6 cellular contexts compared by ENCODE assay signal in genomic region chr19:2235396-2236284, GRCh38. TPM values are rescaled to one million over a fixed set of nuclear protein-coding genes. Genes with fewer than 3 reads are reported as not detected.
DNase-seq lines count a peak whose midpoint lies in the region; ATAC-seq, FAIRE-seq and TF ChIP-seq lines count a peak whose summit lies in the region.

No MANE protein-coding gene starts in this region.

- H3K9me3 ChIP-seq in right lobe of liver, result no peaks in the 10 kb centered on the region

- intact Hi-C loops in activated CD8-positive, alpha-beta T cell treated with anti-CD3 and anti-CD28 coated beads for 36 hours (cut with micrococcal nuclease), result loop anchor here (10.0 kb wide), 1 partner anchor 61 kb away; no protein-coding TSS in a partner anchor
- intact Hi-C loops in right lobe of liver (cut with DNase I), result loop anchor here (5.0 to 10.0 kb wide), 2 partner anchors 37 to 79 kb away; no protein-coding TSS in a partner anchor

- no peaks in the 10 kb centered on the region for H3K27me3 ChIP-seq in right lobe of liver

- peaks cover 57% of the 10 kb centered on the region for H3K36me3 Mint-ChIP-seq in activated CD8-positive, alpha-beta T cell treated with anti-CD3 and anti-CD28 coated beads for 36 hours (ENCODE audit: low read depth)

- DNase-seq in activated CD8-positive, alpha-beta T cell treated with anti-CD3 and anti-CD28 coated beads for 36 hours, result peak; percentile 35
- DNase-seq in right lobe of liver, result no peak
- DNase-seq in frontal cortex (ENCODE audit: low spot score in 2 of 2), result no peak
- no peak for DNase-seq in pons (ENCODE audit: low spot score)

- no peaks in the 10 kb centered on the region for H3K9me3 Mint-ChIP-seq in activated CD8-positive, alpha-beta T cell treated with anti-CD3 and anti-CD28 coated beads for 36 hours

- POLR2A ChIA-PET in activated CD8-positive, alpha-beta T cell treated with anti-CD3 and anti-CD28 coated beads for 36 hours (lab: Charles Lee), result interaction anchor here (0.6 to 1.7 kb wide), 18 partner anchors 9 to 195 kb away, joined by 3 to 8 read pairs (median 3); no protein-coding TSS in a partner anchor

- TF ChIP-seq CTCF in activated CD8-positive, alpha-beta T cell treated with anti-CD3 and anti-CD28 coated beads for 36 hours (IDR thresholded peaks at IDR 0.05), result no peak
- no peak for TF ChIP-seq CTCF in right lobe of liver (IDR thresholded peaks at IDR 0.05)

- TF ChIP-seq POLR2A in right lobe of liver (IDR thresholded peaks at IDR 0.05), result no peak

- peaks cover 0 to 1% (median under 1%) of the 10 kb centered on the region in 4 donors for H3K36me3 ChIP-seq in right lobe of liver

- CTCF ChIA-PET in activated CD8-positive, alpha-beta T cell treated with anti-CD3 and anti-CD28 coated beads for 36 hours (lab: Charles Lee), result interaction anchor here (0.7 to 2.0 kb wide), 10 partner anchors 14 to 92 kb away, joined by 3 to 7 read pairs (median 4); partner anchors contain the start of genes LSM7 and SPPL2B

- H3K4me3 ChIP-seq in right lobe of liver, result peak overlapping the region; percentile 77 to 99 (median 97)

- ATAC-seq in GM19023 (IDR thresholded peaks at IDR 0.05; ENCODE audit: unreplicated experiment) (peak; percentile 6), HG03432 (IDR thresholded peaks at IDR 0.05; ENCODE audit: unreplicated experiment) (peak; percentile 19), right lobe of liver (peak in 3 of 4 donors; percentile 0 to 5 (median 2))
- ATAC-seq in activated CD8-positive, alpha-beta T cell treated with anti-CD3 and anti-CD28 coated beads for 36 hours, result no peak

- H3K27ac Mint-ChIP-seq in activated CD8-positive, alpha-beta T cell treated with anti-CD3 and anti-CD28 coated beads for 36 hours, result peak overlapping the region; percentile 99

- H3K27ac ChIP-seq in right lobe of liver, result peak overlapping the region; percentile 93 to 99 (median 99)

- H3K4me1 ChIP-seq in right lobe of liver, result peaks cover 0 to 38% (median 9%) of the 10 kb centered on the region in 4 donors

- no peak for FAIRE-seq in frontal cortex (lab: Jason Lieb, UNC)

- peak overlapping the region; percentile 92 for H3K4me3 Mint-ChIP-seq in activated CD8-positive, alpha-beta T cell treated with anti-CD3 and anti-CD28 coated beads for 36 hours

- WGBS in right lobe of liver (ENCODE audit: insufficient coverage, low coverage, low lambda C conversion rate, missing lambda C conversion rate), result 0% methylated on average over 6 of the region's 73 CpGs

- H3K4me1 Mint-ChIP-seq in activated CD8-positive, alpha-beta T cell treated with anti-CD3 and anti-CD28 coated beads for 36 hours (ENCODE audit: low read depth), result peaks cover 45% of the 10 kb centered on the region

- no peaks in the 10 kb centered on the region for H3K27me3 Mint-ChIP-seq in activated CD8-positive, alpha-beta T cell treated with anti-CD3 and anti-CD28 coated beads for 36 hours

RNA-seq across cellular contexts. Expression of gene PLEKHJ1, which starts 0.5 kb away (rescaled TPM):
- 10 to 100 TPM; 65.3 to 72.8 TPM for total RNA-seq in activated CD8-positive, alpha-beta T cell treated with anti-CD3 and anti-CD28 coated beads for 36 hours
- total RNA-seq in right lobe of liver (10 to 100 TPM; 24.4 to 49.3 (median 28.6) TPM), frontal cortex (40.8 TPM)

RNA-seq across cellular contexts. Expression of gene SF3A2, which starts 1.0 kb away (rescaled TPM):
- 100 to 1,000 TPM; 157 to 163 TPM for total RNA-seq in activated CD8-positive, alpha-beta T cell treated with anti-CD3 and anti-CD28 coated beads for 36 hours
- 10 to 100 TPM; 14.0 to 22.1 (median 19.1) TPM for total RNA-seq in right lobe of liver
- 23.2 TPM for total RNA-seq in frontal cortex

RNA-seq across cellular contexts. Expression of gene AMH, which starts 13.5 kb away (rescaled TPM):
- 1 to 10 TPM; 4.5 to 6.1 TPM for total RNA-seq in activated CD8-positive, alpha-beta T cell treated with anti-CD3 and anti-CD28 coated beads for 36 hours
- 1 to 10 TPM in 1 of 6 experiments, under 1 TPM in 5; 0.24 to 1.2 (median 0.59) TPM for total RNA-seq in right lobe of liver
- total RNA-seq in frontal cortex, result 0.82 TPM

RNA-seq across cellular contexts. Expression of gene JSRP1, which starts 20.6 kb away (rescaled TPM):
- 1 to 10 TPM; 1.0 TPM for total RNA-seq in activated CD8-positive, alpha-beta T cell treated with anti-CD3 and anti-CD28 coated beads for 36 hours
- total RNA-seq in right lobe of liver (under 1 TPM in 3 of 6 experiments, not detected in 3; 0.28 to 0.81 (median 0.42) TPM), frontal cortex (2.0 TPM)

RNA-seq across cellular contexts. Expression of gene PEAK3, which starts 46.3 kb away (rescaled TPM):
- not detected for total RNA-seq in activated CD8-positive, alpha-beta T cell treated with anti-CD3 and anti-CD28 coated beads for 36 hours
- total RNA-seq in right lobe of liver (under 1 TPM; 0.07 to 0.49 (median 0.36) TPM), frontal cortex (under 0.01 TPM)
